Comparison of ENCODE assay signal across 10 cellular contexts in genomic region chr16:4803479-4804243, GRCh38. TPM values are rescaled to one million over a fixed set of nuclear protein-coding genes. Genes with fewer than 3 reads are reported as not detected.
DNase-seq lines count a peak whose midpoint lies in the region; ATAC-seq, FAIRE-seq and TF ChIP-seq lines count a peak whose summit lies in the region.
"Had no signal": no experiment of that assay in that cellular context is flagged by ENCODE, and none has a peak within 500 bp of the region (broad histone marks: within the 10 kb centered on the region; RNA-seq: fewer than 3 reads in every experiment).

No MANE protein-coding gene starts in this region.

- no peak for DNase-seq in activated CD4-positive, alpha-beta T cell treated with anti-CD3 and anti-CD28 coated beads, Interleukin-2, amount 10 ng/mL, durations not matched to agents 24 days and 14 days
- no peak for DNase-seq in activated CD4-positive, alpha-beta T cell treated with anti-CD3 and anti-CD28 coated beads, Interleukin-2, amount 50 U/mL, for 48 hours
- DNase-seq in SJCRH30 = no peak
- peak; percentile 53 for DNase-seq in fibroblast of villous mesenchyme (ENCODE audit: low read depth)
- DNase-seq in stimulated activated effector memory CD8-positive, alpha-beta T cell treated with anti-CD3 and anti-CD28 coated beads, Interleukin-12 subunit alpha, Interleukin-12 subunit beta, amount 100 ng/mL, for 72 hours (ENCODE audit: low spot score in 2 of 2) = no peak
- no peak for DNase-seq in small intestine
- no peak for DNase-seq in GM10266 (ENCODE audit: extremely low spot score)

- H3K9me3 ChIP-seq in SJCRH30 (replicated peaks) (no peaks in the 10 kb centered on the region), small intestine (ENCODE audit: control insufficient read depth, low read depth) (no peaks in the 10 kb centered on the region)
- H3K9me3 ChIP-seq: prostate gland, tibial nerve had no signal

- H3K4me1 Mint-ChIP-seq in activated CD4-positive, alpha-beta T cell treated with anti-CD3 and anti-CD28 coated beads, Interleukin-2, amount 10 ng/mL, durations not matched to agents 24 days and 14 days = peaks cover 7% of the 10 kb centered on the region
- peaks cover 24% of the 10 kb centered on the region for H3K4me1 Mint-ChIP-seq in stimulated activated effector memory CD8-positive, alpha-beta T cell treated with anti-CD3 and anti-CD28 coated beads, Interleukin-12 subunit alpha, Interleukin-12 subunit beta, amount 100 ng/mL, for 72 hours

- H3K27me3 ChIP-seq in SJCRH30 (no peaks in the 10 kb centered on the region), small intestine (ENCODE audit: control insufficient read depth in 2 of 2, insufficient read depth in 2 of 2, low read length in 2 of 2) (no peaks in the 10 kb centered on the region)
- H3K27me3 ChIP-seq: tibial nerve had no signal

- no peaks in the 10 kb centered on the region for H3K9me3 Mint-ChIP-seq in activated CD4-positive, alpha-beta T cell treated with anti-CD3 and anti-CD28 coated beads, Interleukin-2, amount 10 ng/mL, durations not matched to agents 24 days and 14 days
- no peaks in the 10 kb centered on the region for H3K9me3 Mint-ChIP-seq in stimulated activated effector memory CD8-positive, alpha-beta T cell treated with anti-CD3 and anti-CD28 coated beads, Interleukin-12 subunit alpha, Interleukin-12 subunit beta, amount 100 ng/mL, for 72 hours

- H3K36me3 ChIP-seq in SJCRH30 = peaks cover 17% of the 10 kb centered on the region; the same call in 1 of the 2 replicates
- H3K36me3 ChIP-seq in small intestine (ENCODE audit: control insufficient read depth in 2 of 2, insufficient read depth in 2 of 2, low read length in 2 of 2) = peaks cover 13% of the 10 kb centered on the region in 2 donors

- no peak for TF ChIP-seq CTCF in fibroblast of villous mesenchyme (IDR thresholded peaks at IDR 0.05; ENCODE audit: insufficient read depth, low read depth, low read length)
- TF ChIP-seq CTCF in GM10266 (IDR thresholded peaks at IDR 0.05; ENCODE audit: control insufficient read depth, insufficient read depth, low read depth, missing control alignments) = no peak

- peak overlapping the region; percentile 93 for H3K4me3 ChIP-seq in SJCRH30
- H3K4me3 ChIP-seq in fibroblast of villous mesenchyme (ENCODE audit: low read depth, low read length) = peak overlapping the region; percentile 77
- no peak overlapping the region for H3K4me3 ChIP-seq in small intestine (ENCODE audit: low read depth in 1 of 2, low read length in 2 of 2)

- H3K36me3 Mint-ChIP-seq in activated CD4-positive, alpha-beta T cell treated with anti-CD3 and anti-CD28 coated beads, Interleukin-2, amount 10 ng/mL, durations not matched to agents 24 days and 14 days (ENCODE audit: low read depth) = peaks cover 29% of the 10 kb centered on the region
- H3K36me3 Mint-ChIP-seq in stimulated activated effector memory CD8-positive, alpha-beta T cell treated with anti-CD3 and anti-CD28 coated beads, Interleukin-12 subunit alpha, Interleukin-12 subunit beta, amount 100 ng/mL, for 72 hours = peaks cover 51% of the 10 kb centered on the region

- H3K4me1 ChIP-seq in SJCRH30 = peaks cover 16% of the 10 kb centered on the region
- peaks cover 0 to 2% of the 10 kb centered on the region in 2 donors for H3K4me1 ChIP-seq in small intestine (ENCODE audit: control insufficient read depth in 2 of 2, insufficient read depth in 1 of 2, low read depth in 1 of 2, low read length in 1 of 2)

- no peaks in the 10 kb centered on the region for H3K27me3 Mint-ChIP-seq in activated CD4-positive, alpha-beta T cell treated with anti-CD3 and anti-CD28 coated beads, Interleukin-2, amount 10 ng/mL, durations not matched to agents 24 days and 14 days

- no peak for ATAC-seq in stimulated activated effector memory CD8-positive, alpha-beta T cell treated with anti-CD3 and anti-CD28 coated beads, Interleukin-12 subunit alpha, Interleukin-12 subunit beta, amount 100 ng/mL, for 72 hours
- ATAC-seq in GM19452 (IDR thresholded peaks at IDR 0.05; ENCODE audit: unreplicated experiment) = no peak

- H3K27ac Mint-ChIP-seq in activated CD4-positive, alpha-beta T cell treated with anti-CD3 and anti-CD28 coated beads, Interleukin-2, amount 10 ng/mL, durations not matched to agents 24 days and 14 days = no peak overlapping the region
- H3K27ac Mint-ChIP-seq in stimulated activated effector memory CD8-positive, alpha-beta T cell treated with anti-CD3 and anti-CD28 coated beads, Interleukin-12 subunit alpha, Interleukin-12 subunit beta, amount 100 ng/mL, for 72 hours = no peak overlapping the region

- no peak overlapping the region for H3K27ac ChIP-seq in SJCRH30
- no peak overlapping the region for H3K27ac ChIP-seq in small intestine (ENCODE audit: low read depth in 1 of 2, low read length in 1 of 2)

- no peak for FAIRE-seq in small intestine (lab: Jason Lieb, UNC)

- WGBS in small intestine, 3 donors = 71 to 72% (median 72%) methylated on average over 19 of the region's 19 CpGs

- H3K4me3 Mint-ChIP-seq in activated CD4-positive, alpha-beta T cell treated with anti-CD3 and anti-CD28 coated beads, Interleukin-2, amount 10 ng/mL, durations not matched to agents 24 days and 14 days = peak overlapping the region; percentile 61
- peak overlapping the region; percentile 80 for H3K4me3 Mint-ChIP-seq in stimulated activated effector memory CD8-positive, alpha-beta T cell treated with anti-CD3 and anti-CD28 coated beads, Interleukin-12 subunit alpha, Interleukin-12 subunit beta, amount 100 ng/mL, for 72 hours

- intact Hi-C loops in activated CD4-positive, alpha-beta T cell treated with anti-CD3 and anti-CD28 coated beads, Interleukin-2, amount 10 ng/mL, durations not matched to agents 24 days and 14 days (cut with micrococcal nuclease) = loop anchor here (2.0 kb wide), 2 partner anchors 69 to 155 kb away; partner anchors contain the start of genes ANKS3, DNAAF8 and SEC14L5

RNA-seq across cellular contexts. Expression of gene ROGDI, which starts 1.2 kb away (rescaled TPM):
- total RNA-seq in activated CD4-positive, alpha-beta T cell treated with anti-CD3 and anti-CD28 coated beads, Interleukin-2, amount 10 ng/mL, durations not matched to agents 24 days and 14 days = 3.8 and 4.4 TPM in 2 replicates
- 15.1 and 20.5 TPM in 2 replicates for total RNA-seq in SJCRH30 (2014; rRNA removed; shearing (Covaris generic))
- 20.7 and 24.5 TPM in 2 replicates for total RNA-seq in fibroblast of villous mesenchyme
- polyA plus RNA-seq in small intestine = 10 to 100 TPM; 28.6 to 84.1 (median 31.0) TPM

RNA-seq across cellular contexts. Expression of gene SMIM22, which starts 8.5 kb away (rescaled TPM):
- total RNA-seq in activated CD4-positive, alpha-beta T cell treated with anti-CD3 and anti-CD28 coated beads, Interleukin-2, amount 10 ng/mL, durations not matched to agents 24 days and 14 days = not detected in 2 replicates
- total RNA-seq in SJCRH30 (2014; rRNA removed; shearing (Covaris generic)) = not detected in 2 replicates
- total RNA-seq in fibroblast of villous mesenchyme = not detected in 2 replicates
- 1,000 to 10,000 TPM in 1 of 3 donors, 100 to 1,000 TPM in 2; 603 to 1,710 (median 839) TPM for polyA plus RNA-seq in small intestine
- total RNA-seq: tibial nerve had no signal

RNA-seq across cellular contexts. Expression of gene SEPTIN12, which starts 15.5 kb away (rescaled TPM):
- total RNA-seq in activated CD4-positive, alpha-beta T cell treated with anti-CD3 and anti-CD28 coated beads, Interleukin-2, amount 10 ng/mL, durations not matched to agents 24 days and 14 days = not detected in 2 replicates
- not detected in 2 replicates for total RNA-seq in SJCRH30 (2014; rRNA removed; shearing (Covaris generic))
- total RNA-seq in fibroblast of villous mesenchyme = not detected in 2 replicates
- polyA plus RNA-seq in small intestine = not detected
- total RNA-seq: tibial nerve had no signal

RNA-seq across cellular contexts. Expression of gene ZNF500, which starts 36.7 kb away (rescaled TPM):
- total RNA-seq in activated CD4-positive, alpha-beta T cell treated with anti-CD3 and anti-CD28 coated beads, Interleukin-2, amount 10 ng/mL, durations not matched to agents 24 days and 14 days = 15.0 and 16.1 TPM in 2 replicates
- total RNA-seq in SJCRH30 (2014; rRNA removed; shearing (Covaris generic)) = 7.6 and 7.8 TPM in 2 replicates
- total RNA-seq in fibroblast of villous mesenchyme = 12.5 and 12.6 TPM in 2 replicates
- 10 to 100 TPM in 1 of 3 donors, 1 to 10 TPM in 2; 2.0 to 10.3 (median 3.0) TPM for polyA plus RNA-seq in small intestine

RNA-seq across cellular contexts. Expression of gene GLYR1, which starts 43.4 kb away (rescaled TPM):
- total RNA-seq in activated CD4-positive, alpha-beta T cell treated with anti-CD3 and anti-CD28 coated beads, Interleukin-2, amount 10 ng/mL, durations not matched to agents 24 days and 14 days = 109 and 119 TPM in 2 replicates
- 40.3 and 45.3 TPM in 2 replicates for total RNA-seq in SJCRH30 (2014; rRNA removed; shearing (Covaris generic))
- total RNA-seq in fibroblast of villous mesenchyme = 45.7 and 60.9 TPM in 2 replicates
- 10 to 100 TPM; 43.0 to 66.9 (median 60.2) TPM for polyA plus RNA-seq in small intestine

Comparison
In these comparisons a context has a peak if more than half of its experiments do, and no peak if none do; other contexts are left out.
1. H3K4me3 ChIP-seq: peak in SJCRH30 (single experiment) and fibroblast of villous mesenchyme (single experiment); none in small intestine (0 of 2).